9 cellular contexts compared by ENCODE assay signal in genomic region chr4:3042226-3042625, GRCh38. TPM values are rescaled to one million over a fixed set of nuclear protein-coding genes. Genes with fewer than 3 reads are reported as not detected.
DNase-seq lines count a peak whose midpoint lies in the region; ATAC-seq and TF ChIP-seq lines count a peak whose summit lies in the region.
"Had no signal": no experiment of that assay in that cellular context is flagged by ENCODE, and none has a peak within 500 bp of the region (broad histone marks: within the 10 kb centered on the region; RNA-seq: fewer than 3 reads in every experiment).

No MANE protein-coding gene starts in this region.

- peaks cover 66% of the 10 kb centered on the region for H3K4me1 Mint-ChIP-seq in activated T-cell treated with anti-CD3 and anti-CD28 coated beads, Interleukin-2, amount 50 U/mL, for 72 hours (ENCODE audit: low read depth)
- H3K4me1 Mint-ChIP-seq in activated naive CD8-positive, alpha-beta T cell treated with anti-CD3 and anti-CD28 coated beads, Interleukin-2, amount 10 ng/mL, durations not matched to agents 7 days and 5 days = peaks cover 59% of the 10 kb centered on the region
- peaks cover 43% of the 10 kb centered on the region for H3K4me1 Mint-ChIP-seq in memory B cell
- peaks cover 8% of the 10 kb centered on the region for H3K4me1 Mint-ChIP-seq in type B pancreatic cell (ENCODE audit: unreplicated experiment)

- no peak for ATAC-seq in activated T-cell treated with anti-CD3 and anti-CD28 coated beads, Interleukin-2, amount 50 U/mL, for 72 hours (replicated peaks in 1 of 2)
- no peak for ATAC-seq in activated naive CD8-positive, alpha-beta T cell treated with anti-CD3 and anti-CD28 coated beads, Interleukin-2, amount 10 ng/mL, durations not matched to agents 7 days and 5 days (ENCODE audit: low read depth)
- ATAC-seq in memory B cell (ENCODE audit: low read depth) (no peak), GM18498 (IDR thresholded peaks at IDR 0.05; ENCODE audit: unreplicated experiment) (no peak)

- no peak for TF ChIP-seq EP300 in tibial nerve (IDR thresholded peaks at IDR 0.05)

- no peaks in the 10 kb centered on the region for H3K27me3 ChIP-seq in tibial nerve
- H3K27me3 ChIP-seq: adrenal gland had no signal

- WGBS in tibial nerve, 2 donors = 54 to 75% methylated on average over 10 of the region's 10 CpGs

- TF ChIP-seq CTCF in tibial nerve (IDR thresholded peaks at IDR 0.05) (peak in 1 of 5 experiments; percentile 3), type B pancreatic cell (conservative IDR thresholded peaks at IDR 0.05) (no peak)

- H3K4me3 Mint-ChIP-seq in activated T-cell treated with anti-CD3 and anti-CD28 coated beads, Interleukin-2, amount 50 U/mL, for 72 hours = peak overlapping the region; percentile 91 to 93
- H3K4me3 Mint-ChIP-seq in activated naive CD8-positive, alpha-beta T cell treated with anti-CD3 and anti-CD28 coated beads, Interleukin-2, amount 10 ng/mL, durations not matched to agents 7 days and 5 days = peak overlapping the region; percentile 91
- H3K4me3 Mint-ChIP-seq in memory B cell (peak overlapping the region; percentile 93), type B pancreatic cell (no peak overlapping the region)

- H3K9me3 Mint-ChIP-seq in activated T-cell treated with anti-CD3 and anti-CD28 coated beads, Interleukin-2, amount 50 U/mL, for 72 hours = peaks cover 3 to 5% of the 10 kb centered on the region in 2 donors
- H3K9me3 Mint-ChIP-seq in activated naive CD8-positive, alpha-beta T cell treated with anti-CD3 and anti-CD28 coated beads, Interleukin-2, amount 10 ng/mL, durations not matched to agents 7 days and 5 days = no peaks in the 10 kb centered on the region
- H3K9me3 Mint-ChIP-seq in memory B cell (peaks cover 3% of the 10 kb centered on the region), type B pancreatic cell (no peaks in the 10 kb centered on the region)

- no peak for TF ChIP-seq POLR2A in tibial nerve (IDR thresholded peaks at IDR 0.05)

- H3K4me1 ChIP-seq in tibial nerve = peaks cover 0 to 36% (median 11%) of the 10 kb centered on the region in 4 donors

- peak overlapping the region in 2 of 4 donors; percentile 36 to 75 for H3K27ac ChIP-seq in tibial nerve

- H3K9me3 ChIP-seq in tibial nerve = no peaks in the 10 kb centered on the region
- H3K9me3 ChIP-seq: adrenal gland had no signal

- no peak for DNase-seq in activated T-cell treated with anti-CD3 and anti-CD28 coated beads, Interleukin-2, amount 50 U/mL, for 72 hours
- DNase-seq in activated T-cell treated with anti-CD3 and anti-CD28 coated beads, Interleukin-2, amount 50 U/mL, for 1 hour = no peak
- DNase-seq in activated naive CD8-positive, alpha-beta T cell treated with anti-CD3 and anti-CD28 coated beads, Interleukin-2, amount 10 ng/mL, durations not matched to agents 7 days and 5 days = no peak
- DNase-seq in memory B cell (ENCODE audit: low spot score in 2 of 2) (no peak), tibial nerve (ENCODE audit: low spot score in 2 of 2) (no peak), type B pancreatic cell (ENCODE audit: extremely low spot score, unreplicated experiment) (no peak), NCI-H1092 (lab: John Stamatoyannopoulos, UW) (no peak)

- peaks cover 5 to 6% of the 10 kb centered on the region in 2 donors for H3K36me3 Mint-ChIP-seq in activated T-cell treated with anti-CD3 and anti-CD28 coated beads, Interleukin-2, amount 50 U/mL, for 72 hours (ENCODE audit: insufficient read depth in 2 of 2)
- H3K36me3 Mint-ChIP-seq in activated naive CD8-positive, alpha-beta T cell treated with anti-CD3 and anti-CD28 coated beads, Interleukin-2, amount 10 ng/mL, durations not matched to agents 7 days and 5 days = peaks cover 9% of the 10 kb centered on the region
- H3K36me3 Mint-ChIP-seq in memory B cell (peaks cover 5% of the 10 kb centered on the region), type B pancreatic cell (no peaks in the 10 kb centered on the region)

- POLR2A ChIA-PET in activated naive CD8-positive, alpha-beta T cell treated with anti-CD3 and anti-CD28 coated beads, Interleukin-2, amount 10 ng/mL, durations not matched to agents 7 days and 5 days (lab: Charles Lee) = interaction anchor here (0.6 to 1.7 kb wide), 5 partner anchors 9 to 575 kb away, joined by 3 to 10 read pairs (median 3); partner anchors contain the start of genes GRK4 and NOP14

- no peak overlapping the region for H3K27ac Mint-ChIP-seq in activated T-cell treated with anti-CD3 and anti-CD28 coated beads, Interleukin-2, amount 50 U/mL, for 72 hours
- H3K27ac Mint-ChIP-seq in activated naive CD8-positive, alpha-beta T cell treated with anti-CD3 and anti-CD28 coated beads, Interleukin-2, amount 10 ng/mL, durations not matched to agents 7 days and 5 days = peak overlapping the region; percentile 94
- H3K27ac Mint-ChIP-seq in memory B cell (peak overlapping the region; percentile 90), type B pancreatic cell (no peak overlapping the region)

- peak overlapping the region; percentile 25 to 50 (median 47) for H3K4me3 ChIP-seq in tibial nerve

- H3K36me3 ChIP-seq in tibial nerve = no peaks in the 10 kb centered on the region
- H3K36me3 ChIP-seq: adrenal gland had no signal

- H3K27me3 Mint-ChIP-seq in activated T-cell treated with anti-CD3 and anti-CD28 coated beads, Interleukin-2, amount 50 U/mL, for 72 hours (ENCODE audit: low read depth) = no peaks in the 10 kb centered on the region
- peaks cover under 1% of the 10 kb centered on the region for H3K27me3 Mint-ChIP-seq in activated naive CD8-positive, alpha-beta T cell treated with anti-CD3 and anti-CD28 coated beads, Interleukin-2, amount 10 ng/mL, durations not matched to agents 7 days and 5 days
- no peaks in the 10 kb centered on the region for H3K27me3 Mint-ChIP-seq in memory B cell
- peaks cover 7% of the 10 kb centered on the region for H3K27me3 Mint-ChIP-seq in type B pancreatic cell

RNA-seq across cellular contexts. Expression of gene HTT-AS, which starts 32.1 kb away (rescaled TPM):
- not detected for total RNA-seq in activated T-cell treated with anti-CD3 and anti-CD28 coated beads, Interleukin-2, amount 50 U/mL, for 72 hours
- not detected for total RNA-seq in activated naive CD8-positive, alpha-beta T cell treated with anti-CD3 and anti-CD28 coated beads, Interleukin-2, amount 10 ng/mL, durations not matched to agents 7 days and 5 days
- total RNA-seq in tibial nerve = not detected
- not detected in 2 replicates for total RNA-seq in type B pancreatic cell (ENCODE audit: low replicate concordance)
- total RNA-seq: adrenal gland had no signal

RNA-seq across cellular contexts. Expression of gene HTT, which starts 32.3 kb away (rescaled TPM):
- 10 to 100 TPM; 88.0 to 97.9 TPM for total RNA-seq in activated T-cell treated with anti-CD3 and anti-CD28 coated beads, Interleukin-2, amount 50 U/mL, for 72 hours
- total RNA-seq in activated naive CD8-positive, alpha-beta T cell treated with anti-CD3 and anti-CD28 coated beads, Interleukin-2, amount 10 ng/mL, durations not matched to agents 7 days and 5 days = 10 to 100 TPM; 64.8 to 65.8 TPM
- total RNA-seq in tibial nerve (10 to 100 TPM; 62.2 to 93.6 (median 81.2) TPM), type B pancreatic cell (ENCODE audit: low replicate concordance) (48.0 and 54.4 TPM in 2 replicates)

Comparison
In these comparisons a context has a peak if more than half of its experiments do, and no peak if none do; other contexts are left out.
1. H3K27ac Mint-ChIP-seq: peak in activated naive CD8-positive, alpha-beta T cell treated with anti-CD3 and anti-CD28 coated beads, Interleukin-2, amount 10 ng/mL, durations not matched to agents 7 days and 5 days (single experiment) and memory B cell (single experiment); none in activated T-cell treated with anti-CD3 and anti-CD28 coated beads, Interleukin-2, amount 50 U/mL, for 72 hours (single experiment) and type B pancreatic cell (single experiment).